ENCODE assay signal across 2 cellular contexts in the genomic region with DNA sequence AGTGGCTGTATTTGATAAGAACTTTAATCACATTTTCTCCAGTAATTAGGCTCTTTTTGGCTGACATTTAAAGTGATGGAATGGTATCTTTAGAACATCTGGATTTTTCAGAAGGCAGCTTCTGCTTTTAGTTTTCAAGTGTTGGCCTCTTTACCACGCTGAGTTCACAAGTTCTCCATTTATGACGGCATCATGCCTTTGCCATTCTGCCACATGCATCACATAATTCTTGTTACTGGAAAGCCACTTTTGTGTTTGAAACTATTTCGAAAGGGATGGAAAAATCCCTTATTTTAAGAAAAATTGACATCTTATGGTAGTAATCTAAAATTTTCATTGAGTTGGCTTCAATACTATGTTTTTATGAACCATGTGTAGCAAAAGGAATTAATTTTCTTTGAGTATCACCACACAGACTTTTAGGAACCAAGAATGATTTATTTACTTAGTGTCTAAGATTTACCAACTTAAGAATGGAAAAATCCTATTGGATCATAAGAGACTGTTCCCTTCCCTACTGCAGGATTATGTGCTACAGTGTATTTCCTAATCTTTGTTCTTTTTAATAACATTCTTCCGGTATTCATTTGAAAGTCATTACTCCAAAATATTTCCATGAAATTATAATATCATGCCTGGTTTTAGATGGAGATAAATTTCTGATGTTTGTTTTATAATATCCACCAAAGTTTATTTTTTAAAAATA.
TF ChIP-seq lines count a peak whose summit lies in the region.

No MANE protein-coding gene starts in this region.

TF ChIP-seq in liver, 16 proteins besides CTCF, POLR2A, EP300 and RAD21 (continued from another document):
- TF ChIP-seq, protein P1, sequence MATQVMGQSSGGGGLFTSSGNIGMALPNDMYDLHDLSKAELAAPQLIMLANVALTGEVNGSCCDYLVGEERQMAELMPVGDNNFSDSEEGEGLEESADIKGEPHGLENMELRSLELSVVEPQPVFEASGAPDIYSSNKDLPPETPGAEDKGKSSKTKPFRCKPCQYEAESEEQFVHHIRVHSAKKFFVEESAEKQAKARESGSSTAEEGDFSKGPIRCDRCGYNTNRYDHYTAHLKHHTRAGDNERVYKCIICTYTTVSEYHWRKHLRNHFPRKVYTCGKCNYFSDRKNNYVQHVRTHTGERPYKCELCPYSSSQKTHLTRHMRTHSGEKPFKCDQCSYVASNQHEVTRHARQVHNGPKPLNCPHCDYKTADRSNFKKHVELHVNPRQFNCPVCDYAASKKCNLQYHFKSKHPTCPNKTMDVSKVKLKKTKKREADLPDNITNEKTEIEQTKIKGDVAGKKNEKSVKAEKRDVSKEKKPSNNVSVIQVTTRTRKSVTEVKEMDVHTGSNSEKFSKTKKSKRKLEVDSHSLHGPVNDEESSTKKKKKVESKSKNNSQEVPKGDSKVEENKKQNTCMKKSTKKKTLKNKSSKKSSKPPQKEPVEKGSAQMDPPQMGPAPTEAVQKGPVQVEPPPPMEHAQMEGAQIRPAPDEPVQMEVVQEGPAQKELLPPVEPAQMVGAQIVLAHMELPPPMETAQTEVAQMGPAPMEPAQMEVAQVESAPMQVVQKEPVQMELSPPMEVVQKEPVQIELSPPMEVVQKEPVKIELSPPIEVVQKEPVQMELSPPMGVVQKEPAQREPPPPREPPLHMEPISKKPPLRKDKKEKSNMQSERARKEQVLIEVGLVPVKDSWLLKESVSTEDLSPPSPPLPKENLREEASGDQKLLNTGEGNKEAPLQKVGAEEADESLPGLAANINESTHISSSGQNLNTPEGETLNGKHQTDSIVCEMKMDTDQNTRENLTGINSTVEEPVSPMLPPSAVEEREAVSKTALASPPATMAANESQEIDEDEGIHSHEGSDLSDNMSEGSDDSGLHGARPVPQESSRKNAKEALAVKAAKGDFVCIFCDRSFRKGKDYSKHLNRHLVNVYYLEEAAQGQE (IDR thresholded peaks at IDR 0.05) = no peak
- TF ChIP-seq FOXA2 (IDR thresholded peaks at IDR 0.05) (no peak), SP1 (IDR thresholded peaks at IDR 0.05) (no peak), JUND (IDR thresholded peaks at IDR 0.05) (no peak), EGR1 (IDR thresholded peaks at IDR 0.05; ENCODE audit: low read depth in 2 of 2) (no peak), RXRA (IDR thresholded peaks at IDR 0.05) (no peak), YY1 (IDR thresholded peaks at IDR 0.05) (no peak), HNF4G (IDR thresholded peaks at IDR 0.05) (no peak), FOXA1 (IDR thresholded peaks at IDR 0.05) (no peak), GABPA (IDR thresholded peaks at IDR 0.05 in 1 of 2, conservative IDR thresholded peaks at IDR 0.05 in 1 of 2) (no peak), HNF4A (conservative IDR thresholded peaks at IDR 0.05) (no peak), NR2F2 (IDR thresholded peaks at IDR 0.05) (no peak)
- TF ChIP-seq, protein P2, sequence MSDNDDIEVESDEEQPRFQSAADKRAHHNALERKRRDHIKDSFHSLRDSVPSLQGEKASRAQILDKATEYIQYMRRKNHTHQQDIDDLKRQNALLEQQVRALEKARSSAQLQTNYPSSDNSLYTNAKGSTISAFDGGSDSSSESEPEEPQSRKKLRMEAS (IDR thresholded peaks at IDR 0.05) = no peak
- TF ChIP-seq, protein P3, sequence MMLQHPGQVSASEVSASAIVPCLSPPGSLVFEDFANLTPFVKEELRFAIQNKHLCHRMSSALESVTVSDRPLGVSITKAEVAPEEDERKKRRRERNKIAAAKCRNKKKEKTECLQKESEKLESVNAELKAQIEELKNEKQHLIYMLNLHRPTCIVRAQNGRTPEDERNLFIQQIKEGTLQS (IDR thresholded peaks at IDR 0.05) = no peak
- TF ChIP-seq, protein P4, sequence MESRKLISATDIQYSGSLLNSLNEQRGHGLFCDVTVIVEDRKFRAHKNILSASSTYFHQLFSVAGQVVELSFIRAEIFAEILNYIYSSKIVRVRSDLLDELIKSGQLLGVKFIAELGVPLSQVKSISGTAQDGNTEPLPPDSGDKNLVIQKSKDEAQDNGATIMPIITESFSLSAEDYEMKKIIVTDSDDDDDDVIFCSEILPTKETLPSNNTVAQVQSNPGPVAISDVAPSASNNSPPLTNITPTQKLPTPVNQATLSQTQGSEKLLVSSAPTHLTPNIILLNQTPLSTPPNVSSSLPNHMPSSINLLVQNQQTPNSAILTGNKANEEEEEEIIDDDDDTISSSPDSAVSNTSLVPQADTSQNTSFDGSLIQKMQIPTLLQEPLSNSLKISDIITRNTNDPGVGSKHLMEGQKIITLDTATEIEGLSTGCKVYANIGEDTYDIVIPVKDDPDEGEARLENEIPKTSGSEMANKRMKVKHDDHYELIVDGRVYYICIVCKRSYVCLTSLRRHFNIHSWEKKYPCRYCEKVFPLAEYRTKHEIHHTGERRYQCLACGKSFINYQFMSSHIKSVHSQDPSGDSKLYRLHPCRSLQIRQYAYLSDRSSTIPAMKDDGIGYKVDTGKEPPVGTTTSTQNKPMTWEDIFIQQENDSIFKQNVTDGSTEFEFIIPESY (IDR thresholded peaks at IDR 0.05) = no peak

TF ChIP-seq in HepG2, 621 proteins besides CTCF, POLR2A, EP300 and RAD21 (continued from another document):
- TF ChIP-seq, protein P5, sequence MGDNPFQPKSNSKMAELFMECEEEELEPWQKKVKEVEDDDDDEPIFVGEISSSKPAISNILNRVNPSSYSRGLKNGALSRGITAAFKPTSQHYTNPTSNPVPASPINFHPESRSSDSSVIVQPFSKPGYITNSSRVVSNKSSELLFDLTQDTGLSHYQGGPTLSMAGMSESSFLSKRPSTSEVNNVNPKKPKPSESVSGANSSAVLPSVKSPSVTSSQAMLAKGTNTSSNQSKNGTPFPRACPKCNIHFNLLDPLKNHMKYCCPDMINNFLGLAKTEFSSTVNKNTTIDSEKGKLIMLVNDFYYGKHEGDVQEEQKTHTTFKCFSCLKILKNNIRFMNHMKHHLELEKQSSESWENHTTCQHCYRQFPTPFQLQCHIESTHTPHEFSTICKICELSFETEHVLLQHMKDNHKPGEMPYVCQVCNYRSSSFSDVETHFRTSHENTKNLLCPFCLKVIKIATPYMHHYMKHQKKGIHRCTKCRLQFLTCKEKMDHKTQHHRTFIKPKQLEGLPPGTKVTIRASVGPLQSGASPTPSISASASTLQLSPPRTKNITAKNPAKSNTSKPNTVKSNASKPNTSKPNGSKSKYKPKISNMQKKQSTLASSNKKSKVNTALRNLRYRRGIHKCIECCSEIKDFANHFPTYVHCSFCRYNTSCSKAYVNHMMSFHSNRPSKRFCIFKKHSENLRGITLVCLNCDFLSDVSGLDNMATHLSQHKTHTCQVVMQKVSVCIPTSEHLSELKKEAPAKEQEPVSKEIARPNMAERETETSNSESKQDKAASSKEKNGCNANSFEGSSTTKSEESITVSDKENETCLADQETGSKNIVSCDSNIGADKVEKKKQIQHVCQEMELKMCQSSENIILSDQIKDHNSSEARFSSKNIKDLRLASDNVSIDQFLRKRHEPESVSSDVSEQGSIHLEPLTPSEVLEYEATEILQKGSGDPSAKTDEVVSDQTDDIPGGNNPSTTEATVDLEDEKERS (CRISPR knock-in tag; IDR thresholded peaks at IDR 0.05) = no peak
- TF ChIP-seq GLI4 (CRISPR knock-in tag; IDR thresholded peaks at IDR 0.05; ENCODE audit: borderline replicate concordance) (no peak), ZNF589 (CRISPR knock-in tag; conservative IDR thresholded peaks at IDR 0.05) (no peak), ZNF747 (CRISPR knock-in tag; IDR thresholded peaks at IDR 0.05; ENCODE audit: borderline replicate concordance) (no peak), PHF20 (CRISPR knock-in tag; IDR thresholded peaks at IDR 0.05) (no peak), ZBTB3 (CRISPR knock-in tag; IDR thresholded peaks at IDR 0.05; ENCODE audit: borderline replicate concordance, low read depth) (no peak)
- TF ChIP-seq, protein P6, sequence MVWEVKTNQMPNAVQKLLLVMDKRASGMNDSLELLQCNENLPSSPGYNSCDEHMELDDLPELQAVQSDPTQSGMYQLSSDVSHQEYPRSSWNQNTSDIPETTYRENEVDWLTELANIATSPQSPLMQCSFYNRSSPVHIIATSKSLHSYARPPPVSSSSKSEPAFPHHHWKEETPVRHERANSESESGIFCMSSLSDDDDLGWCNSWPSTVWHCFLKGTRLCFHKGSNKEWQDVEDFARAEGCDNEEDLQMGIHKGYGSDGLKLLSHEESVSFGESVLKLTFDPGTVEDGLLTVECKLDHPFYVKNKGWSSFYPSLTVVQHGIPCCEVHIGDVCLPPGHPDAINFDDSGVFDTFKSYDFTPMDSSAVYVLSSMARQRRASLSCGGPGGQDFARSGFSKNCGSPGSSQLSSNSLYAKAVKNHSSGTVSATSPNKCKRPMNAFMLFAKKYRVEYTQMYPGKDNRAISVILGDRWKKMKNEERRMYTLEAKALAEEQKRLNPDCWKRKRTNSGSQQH (CRISPR knock-in tag; IDR thresholded peaks at IDR 0.05; ENCODE audit: low read depth) = no peak
- TF ChIP-seq, protein P7, sequence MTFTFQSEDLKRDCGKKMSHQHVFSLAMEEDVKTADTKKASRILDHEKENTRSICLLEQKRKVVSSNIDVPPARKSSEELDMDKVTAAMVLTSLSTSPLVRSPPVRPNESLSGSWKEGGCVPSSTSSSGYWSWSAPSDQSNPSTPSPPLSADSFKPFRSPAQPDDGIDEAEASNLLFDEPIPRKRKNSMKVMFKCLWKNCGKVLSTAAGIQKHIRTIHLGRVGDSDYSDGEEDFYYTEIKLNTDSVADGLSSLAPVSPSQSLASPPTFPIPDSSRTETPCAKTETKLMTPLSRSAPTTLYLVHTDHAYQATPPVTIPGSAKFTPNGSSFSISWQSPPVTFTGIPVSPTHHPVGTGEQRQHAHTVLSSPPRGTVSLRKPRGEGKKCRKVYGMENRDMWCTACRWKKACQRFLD (CRISPR knock-in tag; IDR thresholded peaks at IDR 0.05; ENCODE audit: borderline replicate concordance) = no peak
- TF ChIP-seq, protein P8, sequence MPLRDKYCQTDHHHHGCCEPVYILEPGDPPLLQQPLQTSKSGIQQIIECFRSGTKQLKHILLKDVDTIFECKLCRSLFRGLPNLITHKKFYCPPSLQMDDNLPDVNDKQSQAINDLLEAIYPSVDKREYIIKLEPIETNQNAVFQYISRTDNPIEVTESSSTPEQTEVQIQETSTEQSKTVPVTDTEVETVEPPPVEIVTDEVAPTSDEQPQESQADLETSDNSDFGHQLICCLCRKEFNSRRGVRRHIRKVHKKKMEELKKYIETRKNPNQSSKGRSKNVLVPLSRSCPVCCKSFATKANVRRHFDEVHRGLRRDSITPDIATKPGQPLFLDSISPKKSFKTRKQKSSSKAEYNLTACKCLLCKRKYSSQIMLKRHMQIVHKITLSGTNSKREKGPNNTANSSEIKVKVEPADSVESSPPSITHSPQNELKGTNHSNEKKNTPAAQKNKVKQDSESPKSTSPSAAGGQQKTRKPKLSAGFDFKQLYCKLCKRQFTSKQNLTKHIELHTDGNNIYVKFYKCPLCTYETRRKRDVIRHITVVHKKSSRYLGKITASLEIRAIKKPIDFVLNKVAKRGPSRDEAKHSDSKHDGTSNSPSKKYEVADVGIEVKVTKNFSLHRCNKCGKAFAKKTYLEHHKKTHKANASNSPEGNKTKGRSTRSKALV (CRISPR knock-in tag; IDR thresholded peaks at IDR 0.05) = no peak
